In genomic region chr17:2436516-2436915, GRCh38 we compare ENCODE assay signal across 15 cellular contexts. TPM values are rescaled to one million over a fixed set of nuclear protein-coding genes. Genes with fewer than 3 reads are reported as not detected.
DNase-seq lines count a peak whose midpoint lies in the region; ATAC-seq and FAIRE-seq lines count a peak whose summit lies in the region.
"Had no signal": no experiment of that assay in that cellular context is flagged by ENCODE, and none has a peak within 500 bp of the region (broad histone marks: within the 10 kb centered on the region; RNA-seq: fewer than 3 reads in every experiment).

No MANE protein-coding gene starts in this region.

- FAIRE-seq in islet of Langerhans (lab: Jason Lieb, UNC): peak; percentile 87
- FAIRE-seq: keratinocyte had no signal

- DNase-seq in DMS153 (lab: John Stamatoyannopoulos, UW) (peak; percentile 69), NCI-H1417 treated with DMSO at 0.1 percent for 48 hours (lab: John Stamatoyannopoulos, UW) (peak; percentile 65), NCI-H748 treated with DMSO at 0.1 percent for 48 hours (lab: John Stamatoyannopoulos, UW) (peak; percentile 68), OCI-M1 (lab: John Stamatoyannopoulos, UW) (no peak), mesenteric fat pad (ENCODE audit: low spot score) (no peak)
- DNase-seq in stimulated activated CD4-positive, alpha-beta T cell treated with anti-CD3 and anti-CD28 coated beads, Interleukin-2, amount 100 ng/mL, for 24 hours: no peak
- DNase-seq: foreskin keratinocyte; right cardiac atrium; stimulated activated CD4-positive, alpha-beta T cell treated with anti-CD3 and anti-CD28 coated beads, Interleukin-2, amount 100 ng/mL, for 48 hours; WERI-Rb-1 had no signal

- ATAC-seq in HG03439 (IDR thresholded peaks at IDR 0.05; ENCODE audit: unreplicated experiment): no peak
- ATAC-seq: foreskin keratinocyte; SK-N-SH treated with all-trans-retinoic acid at 6 μM for 48 hours; stimulated activated effector memory CD8-positive, alpha-beta T cell treated with anti-CD3 and anti-CD28 coated beads, Interleukin-12 subunit alpha, Interleukin-12 subunit beta, amount 100 ng/mL, for 72 hours had no signal

RNA-seq across cellular contexts. Expression of gene MNT, which starts 35.7 kb away (rescaled TPM):
- 34.9 TPM for total RNA-seq in mesenteric fat pad

Comparison
In these comparisons a context has a peak if more than half of its experiments do, and no peak if none do; other contexts are left out.
1. DNase-seq: peak in DMS153 (single experiment), NCI-H1417 treated with DMSO at 0.1 percent for 48 hours (single experiment) and NCI-H748 treated with DMSO at 0.1 percent for 48 hours (single experiment); none in OCI-M1 (single experiment), stimulated activated CD4-positive, alpha-beta T cell treated with anti-CD3 and anti-CD28 coated beads, Interleukin-2, amount 100 ng/mL, for 24 hours (0 of 2) and mesenteric fat pad (single experiment).